Comparison of ENCODE assay signal across 1 cellular context in the genomic region with DNA sequence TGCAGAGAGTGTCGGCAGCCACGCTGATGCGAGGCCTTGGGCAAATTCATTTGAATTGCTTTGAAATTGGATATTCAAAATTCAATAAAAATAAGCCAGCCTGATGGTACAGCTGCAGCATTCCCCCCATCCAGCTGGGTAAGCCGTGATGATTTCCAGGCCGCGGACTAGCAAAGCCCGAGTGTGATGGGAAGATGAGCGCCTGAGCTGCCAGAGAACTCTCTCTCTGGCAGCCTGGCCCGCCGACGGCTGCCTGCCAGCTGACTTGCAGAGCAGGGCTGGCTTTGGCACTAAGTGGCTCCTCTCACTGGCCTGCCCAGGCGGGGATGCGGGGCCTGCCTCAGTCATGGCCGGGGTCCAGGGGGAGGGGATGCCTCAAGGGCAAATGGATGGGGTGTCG.
TF ChIP-seq lines count a peak whose summit lies in the region.

No MANE protein-coding gene starts in this region.

TF ChIP-seq in GM23338, 12 proteins besides CTCF, POLR2A, EP300 and RAD21 (continued from another document):
- TF ChIP-seq, protein P1, sequence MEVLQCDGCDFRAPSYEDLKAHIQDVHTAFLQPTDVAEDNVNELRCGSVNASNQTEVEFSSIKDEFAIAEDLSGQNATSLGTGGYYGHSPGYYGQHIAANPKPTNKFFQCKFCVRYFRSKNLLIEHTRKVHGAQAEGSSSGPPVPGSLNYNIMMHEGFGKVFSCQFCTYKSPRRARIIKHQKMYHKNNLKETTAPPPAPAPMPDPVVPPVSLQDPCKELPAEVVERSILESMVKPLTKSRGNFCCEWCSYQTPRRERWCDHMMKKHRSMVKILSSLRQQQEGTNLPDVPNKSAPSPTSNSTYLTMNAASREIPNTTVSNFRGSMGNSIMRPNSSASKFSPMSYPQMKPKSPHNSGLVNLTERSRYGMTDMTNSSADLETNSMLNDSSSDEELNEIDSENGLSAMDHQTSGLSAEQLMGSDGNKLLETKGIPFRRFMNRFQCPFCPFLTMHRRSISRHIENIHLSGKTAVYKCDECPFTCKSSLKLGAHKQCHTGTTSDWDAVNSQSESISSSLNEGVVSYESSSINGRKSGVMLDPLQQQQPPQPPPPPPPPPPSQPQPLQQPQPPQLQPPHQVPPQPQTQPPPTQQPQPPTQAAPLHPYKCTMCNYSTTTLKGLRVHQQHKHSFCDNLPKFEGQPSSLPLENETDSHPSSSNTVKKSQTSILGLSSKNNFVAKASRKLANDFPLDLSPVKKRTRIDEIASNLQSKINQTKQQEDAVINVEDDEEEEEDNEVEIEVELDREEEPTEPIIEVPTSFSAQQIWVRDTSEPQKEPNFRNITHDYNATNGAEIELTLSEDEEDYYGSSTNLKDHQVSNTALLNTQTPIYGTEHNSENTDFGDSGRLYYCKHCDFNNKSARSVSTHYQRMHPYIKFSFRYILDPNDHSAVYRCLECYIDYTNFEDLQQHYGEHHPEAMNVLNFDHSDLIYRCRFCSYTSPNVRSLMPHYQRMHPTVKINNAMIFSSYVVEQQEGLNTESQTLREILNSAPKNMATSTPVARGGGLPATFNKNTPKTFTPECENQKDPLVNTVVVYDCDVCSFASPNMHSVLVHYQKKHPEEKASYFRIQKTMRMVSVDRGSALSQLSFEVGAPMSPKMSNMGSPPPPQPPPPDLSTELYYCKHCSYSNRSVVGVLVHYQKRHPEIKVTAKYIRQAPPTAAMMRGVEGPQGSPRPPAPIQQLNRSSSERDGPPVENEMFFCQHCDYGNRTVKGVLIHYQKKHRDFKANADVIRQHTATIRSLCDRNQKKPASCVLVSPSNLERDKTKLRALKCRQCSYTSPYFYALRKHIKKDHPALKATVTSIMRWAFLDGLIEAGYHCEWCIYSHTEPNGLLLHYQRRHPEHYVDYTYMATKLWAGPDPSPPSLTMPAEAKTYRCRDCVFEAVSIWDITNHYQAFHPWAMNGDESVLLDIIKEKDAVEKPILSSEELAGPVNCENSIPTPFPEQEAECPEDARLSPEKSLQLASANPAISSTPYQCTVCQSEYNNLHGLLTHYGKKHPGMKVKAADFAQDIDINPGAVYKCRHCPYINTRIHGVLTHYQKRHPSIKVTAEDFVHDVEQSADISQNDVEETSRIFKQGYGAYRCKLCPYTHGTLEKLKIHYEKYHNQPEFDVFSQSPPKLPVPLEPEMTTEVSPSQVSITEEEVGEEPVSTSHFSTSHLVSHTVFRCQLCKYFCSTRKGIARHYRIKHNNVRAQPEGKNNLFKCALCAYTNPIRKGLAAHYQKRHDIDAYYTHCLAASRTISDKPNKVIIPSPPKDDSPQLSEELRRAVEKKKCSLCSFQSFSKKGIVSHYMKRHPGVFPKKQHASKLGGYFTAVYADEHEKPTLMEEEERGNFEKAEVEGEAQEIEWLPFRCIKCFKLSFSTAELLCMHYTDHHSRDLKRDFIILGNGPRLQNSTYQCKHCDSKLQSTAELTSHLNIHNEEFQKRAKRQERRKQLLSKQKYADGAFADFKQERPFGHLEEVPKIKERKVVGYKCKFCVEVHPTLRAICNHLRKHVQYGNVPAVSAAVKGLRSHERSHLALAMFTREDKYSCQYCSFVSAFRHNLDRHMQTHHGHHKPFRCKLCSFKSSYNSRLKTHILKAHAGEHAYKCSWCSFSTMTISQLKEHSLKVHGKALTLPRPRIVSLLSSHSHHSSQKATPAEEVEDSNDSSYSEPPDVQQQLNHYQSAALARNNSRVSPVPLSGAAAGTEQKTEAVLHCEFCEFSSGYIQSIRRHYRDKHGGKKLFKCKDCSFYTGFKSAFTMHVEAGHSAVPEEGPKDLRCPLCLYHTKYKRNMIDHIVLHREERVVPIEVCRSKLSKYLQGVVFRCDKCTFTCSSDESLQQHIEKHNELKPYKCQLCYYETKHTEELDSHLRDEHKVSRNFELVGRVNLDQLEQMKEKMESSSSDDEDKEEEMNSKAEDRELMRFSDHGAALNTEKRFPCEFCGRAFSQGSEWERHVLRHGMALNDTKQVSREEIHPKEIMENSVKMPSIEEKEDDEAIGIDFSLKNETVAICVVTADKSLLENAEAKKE (CRISPR knock-in tag; IDR thresholded peaks at IDR 0.05): no peak
- no peak for TF ChIP-seq EZH2 (IDR thresholded peaks at IDR 0.05; ENCODE audit: low read depth, unreplicated experiment)
- TF ChIP-seq EZH2phosphoT487 (IDR thresholded peaks at IDR 0.05; ENCODE audit: unreplicated experiment): no peak
- no peak for TF ChIP-seq POLR2AphosphoS5 (IDR thresholded peaks at IDR 0.05; ENCODE audit: low read depth)
- TF ChIP-seq, protein P2, sequence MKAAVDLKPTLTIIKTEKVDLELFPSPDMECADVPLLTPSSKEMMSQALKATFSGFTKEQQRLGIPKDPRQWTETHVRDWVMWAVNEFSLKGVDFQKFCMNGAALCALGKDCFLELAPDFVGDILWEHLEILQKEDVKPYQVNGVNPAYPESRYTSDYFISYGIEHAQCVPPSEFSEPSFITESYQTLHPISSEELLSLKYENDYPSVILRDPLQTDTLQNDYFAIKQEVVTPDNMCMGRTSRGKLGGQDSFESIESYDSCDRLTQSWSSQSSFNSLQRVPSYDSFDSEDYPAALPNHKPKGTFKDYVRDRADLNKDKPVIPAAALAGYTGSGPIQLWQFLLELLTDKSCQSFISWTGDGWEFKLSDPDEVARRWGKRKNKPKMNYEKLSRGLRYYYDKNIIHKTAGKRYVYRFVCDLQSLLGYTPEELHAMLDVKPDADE (IDR thresholded peaks at IDR 0.05): no peak
- TF ChIP-seq STAT1 (IDR thresholded peaks at IDR 0.05; ENCODE audit: unreplicated experiment): no peak
- TF ChIP-seq JUNB (IDR thresholded peaks at IDR 0.05; ENCODE audit: unreplicated experiment): no peak
- TF ChIP-seq ZNF114 (CRISPR knock-in tag; IDR thresholded peaks at IDR 0.05): no peak
- no peak for TF ChIP-seq NANOG (IDR thresholded peaks at IDR 0.05; ENCODE audit: borderline replicate concordance)
- TF ChIP-seq ZNF331 (CRISPR knock-in tag; IDR thresholded peaks at IDR 0.05; ENCODE audit: low read depth): no peak
- TF ChIP-seq, protein P3, sequence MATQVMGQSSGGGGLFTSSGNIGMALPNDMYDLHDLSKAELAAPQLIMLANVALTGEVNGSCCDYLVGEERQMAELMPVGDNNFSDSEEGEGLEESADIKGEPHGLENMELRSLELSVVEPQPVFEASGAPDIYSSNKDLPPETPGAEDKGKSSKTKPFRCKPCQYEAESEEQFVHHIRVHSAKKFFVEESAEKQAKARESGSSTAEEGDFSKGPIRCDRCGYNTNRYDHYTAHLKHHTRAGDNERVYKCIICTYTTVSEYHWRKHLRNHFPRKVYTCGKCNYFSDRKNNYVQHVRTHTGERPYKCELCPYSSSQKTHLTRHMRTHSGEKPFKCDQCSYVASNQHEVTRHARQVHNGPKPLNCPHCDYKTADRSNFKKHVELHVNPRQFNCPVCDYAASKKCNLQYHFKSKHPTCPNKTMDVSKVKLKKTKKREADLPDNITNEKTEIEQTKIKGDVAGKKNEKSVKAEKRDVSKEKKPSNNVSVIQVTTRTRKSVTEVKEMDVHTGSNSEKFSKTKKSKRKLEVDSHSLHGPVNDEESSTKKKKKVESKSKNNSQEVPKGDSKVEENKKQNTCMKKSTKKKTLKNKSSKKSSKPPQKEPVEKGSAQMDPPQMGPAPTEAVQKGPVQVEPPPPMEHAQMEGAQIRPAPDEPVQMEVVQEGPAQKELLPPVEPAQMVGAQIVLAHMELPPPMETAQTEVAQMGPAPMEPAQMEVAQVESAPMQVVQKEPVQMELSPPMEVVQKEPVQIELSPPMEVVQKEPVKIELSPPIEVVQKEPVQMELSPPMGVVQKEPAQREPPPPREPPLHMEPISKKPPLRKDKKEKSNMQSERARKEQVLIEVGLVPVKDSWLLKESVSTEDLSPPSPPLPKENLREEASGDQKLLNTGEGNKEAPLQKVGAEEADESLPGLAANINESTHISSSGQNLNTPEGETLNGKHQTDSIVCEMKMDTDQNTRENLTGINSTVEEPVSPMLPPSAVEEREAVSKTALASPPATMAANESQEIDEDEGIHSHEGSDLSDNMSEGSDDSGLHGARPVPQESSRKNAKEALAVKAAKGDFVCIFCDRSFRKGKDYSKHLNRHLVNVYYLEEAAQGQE (IDR thresholded peaks at IDR 0.05; ENCODE audit: unreplicated experiment): no peak
TF ChIP-seq in GM23338: peak in this region for 0.
